2 cellular contexts compared by ENCODE assay signal in the genomic region with DNA sequence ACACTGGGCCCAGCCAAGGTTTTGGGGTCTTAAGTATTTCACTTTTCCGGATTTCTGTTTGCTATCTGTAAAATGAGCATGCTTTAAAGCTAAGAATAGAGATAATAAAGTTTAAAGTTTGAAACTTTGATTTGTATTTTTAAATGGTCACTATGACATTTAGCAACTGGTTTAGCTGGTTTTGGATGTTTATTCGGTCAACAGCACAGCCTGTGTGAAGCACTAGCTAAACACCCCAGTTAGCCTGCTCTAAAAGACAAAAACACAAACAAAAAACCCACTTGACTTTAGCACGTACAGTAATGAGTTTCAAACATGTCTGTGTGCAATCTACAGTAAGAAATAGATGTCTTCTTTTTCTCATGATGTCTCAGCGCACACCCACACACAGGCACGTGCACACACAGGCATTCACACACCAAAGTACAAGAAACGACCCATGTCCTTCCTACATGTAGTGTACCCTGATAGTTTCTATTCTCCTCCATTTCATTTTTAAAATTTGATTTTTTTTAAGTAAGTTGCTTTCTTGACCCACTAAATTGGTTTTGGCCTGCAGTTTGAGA.
TF ChIP-seq lines count a peak whose summit lies in the region.

No MANE protein-coding gene starts in this region.

TF ChIP-seq in IMR-90, 13 proteins besides CTCF, POLR2A, EP300 and RAD21:
- no peak for TF ChIP-seq CHD1 (IDR thresholded peaks at IDR 0.05; ENCODE audit: low read depth, low read length)
- TF ChIP-seq, protein P1, sequence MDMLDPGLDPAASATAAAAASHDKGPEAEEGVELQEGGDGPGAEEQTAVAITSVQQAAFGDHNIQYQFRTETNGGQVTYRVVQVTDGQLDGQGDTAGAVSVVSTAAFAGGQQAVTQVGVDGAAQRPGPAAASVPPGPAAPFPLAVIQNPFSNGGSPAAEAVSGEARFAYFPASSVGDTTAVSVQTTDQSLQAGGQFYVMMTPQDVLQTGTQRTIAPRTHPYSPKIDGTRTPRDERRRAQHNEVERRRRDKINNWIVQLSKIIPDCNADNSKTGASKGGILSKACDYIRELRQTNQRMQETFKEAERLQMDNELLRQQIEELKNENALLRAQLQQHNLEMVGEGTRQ (IDR thresholded peaks at IDR 0.05; ENCODE audit: low read depth, low read length) = no peak

TF ChIP-seq in K562, 482 proteins besides CTCF, POLR2A, EP300 and RAD21:
- TF ChIP-seq DIDO1 (tag; IDR thresholded peaks at IDR 0.05; ENCODE audit: low read depth) (0 out of 2 replicates have a peak, but pooled peaks have one; percentile 22), ZC3H4 (CRISPR knock-in tag; IDR thresholded peaks at IDR 0.05; ENCODE audit: borderline replicate concordance) (no peak), FOS (IDR thresholded peaks at IDR 0.05; ENCODE audit: extremely low read depth, insufficient read length) (no peak), EGR1 (conservative IDR thresholded peaks at IDR 0.05) (0 out of 2 replicates have a peak, but pooled peaks have one; percentile 20), BHLHE40 (IDR thresholded peaks at IDR 0.05; ENCODE audit: low read length) (peak; percentile 60), NFRKB (IDR thresholded peaks at IDR 0.05; ENCODE audit: low read depth) (no peak), NELFE (IDR thresholded peaks at IDR 0.05; ENCODE audit: insufficient read depth, insufficient read length) (no peak)
